In genomic region chrX:131577999-131578734, GRCh38 we compare ENCODE assay signal across 1 cellular context.
TF ChIP-seq lines count a peak whose summit lies in the region.

No MANE protein-coding gene starts in this region.

TF ChIP-seq in WTC11, 78 proteins besides CTCF, POLR2A, EP300 and RAD21 (continued from another document):
- TF ChIP-seq ARID4B (CRISPR knock-in tag; IDR thresholded peaks at IDR 0.05; ENCODE audit: borderline replicate concordance) = no peak
- no peak for TF ChIP-seq E2F1 (CRISPR knock-in tag; IDR thresholded peaks at IDR 0.05)
- TF ChIP-seq GABPB1 (CRISPR knock-in tag; IDR thresholded peaks at IDR 0.05) = no peak
- no peak for TF ChIP-seq IRF2 (CRISPR knock-in tag; IDR thresholded peaks at IDR 0.05; ENCODE audit: borderline replicate concordance, low read depth)
- no peak for TF ChIP-seq ZNF671 (CRISPR knock-in tag; IDR thresholded peaks at IDR 0.05)
- no peak for TF ChIP-seq OVOL2 (CRISPR knock-in tag; IDR thresholded peaks at IDR 0.05; ENCODE audit: borderline replicate concordance)
- TF ChIP-seq CREB1 (CRISPR knock-in tag; IDR thresholded peaks at IDR 0.05) = no peak
- TF ChIP-seq ZBTB21 (CRISPR knock-in tag; IDR thresholded peaks at IDR 0.05; ENCODE audit: borderline replicate concordance) = no peak
- TF ChIP-seq TEAD1 (CRISPR knock-in tag; IDR thresholded peaks at IDR 0.05) = no peak
- TF ChIP-seq ZBTB43 (CRISPR knock-in tag; IDR thresholded peaks at IDR 0.05) = no peak
